ENCODE assay signal across 8 cellular contexts in genomic region chr14:102437997-102438922, GRCh38.
A peak's percentile ranks its signal among the peaks of the same experiment; 100 is the strongest.
DNase-seq lines count a peak whose midpoint lies in the region; ATAC-seq and TF ChIP-seq lines count a peak whose summit lies in the region.

No MANE protein-coding gene starts in this region.

- TF ChIP-seq EP300 in Ishikawa (IDR thresholded peaks at IDR 0.05; ENCODE audit: borderline replicate concordance), result no peak

- peak; percentile 83 for TF ChIP-seq RAD21 in Ishikawa (IDR thresholded peaks at IDR 0.05; ENCODE audit: low read depth)

- DNase-seq in DMS 273 treated with DMSO at 0.1 percent for 48 hours (lab: John Stamatoyannopoulos, UW) (peak; percentile 67), fibroblast of pulmonary artery (ENCODE audit: low read depth) (peak; percentile 86)
- peak; percentile 27 to 29 for DNase-seq in activated T-helper 1 cell treated with anti-CD3 and anti-CD28 coated beads, Interleukin-2, amount 50 U/mL, for 16 hours (ENCODE audit: low read depth in 1 of 2, low spot score in 1 of 2)
- peak; percentile 27 for DNase-seq in stimulated activated naive B cell treated with anti-CD40 and anti-IgM and Interleukin-4, amounts not matched to agents 10 μg/mL and 1 μg/mL and 100 μg/mL, for 72 hours

- H3K27me3 Mint-ChIP-seq in nephron (ENCODE audit: low read depth), result no peaks in the 10 kb centered on the region
- H3K27me3 Mint-ChIP-seq in stimulated activated naive B cell treated with anti-CD40 and anti-IgM and Interleukin-4, amounts not matched to agents 10 μg/mL and 1 μg/mL and 100 μg/mL, for 72 hours, result no peaks in the 10 kb centered on the region

- peak; percentile 78 to 87 for ATAC-seq in stimulated activated naive B cell treated with anti-CD40 and anti-IgM and Interleukin-4, amounts not matched to agents 10 μg/mL and 1 μg/mL and 100 μg/mL, for 72 hours (replicated peaks)
- ATAC-seq in GM21723 (IDR thresholded peaks at IDR 0.05; ENCODE audit: unreplicated experiment), result no peak

- H3K4me3 Mint-ChIP-seq in nephron, result peak overlapping the region; percentile 71 to 77 (median 71)
- peak overlapping the region in 1 of 2 donors; percentile 65 for H3K4me3 Mint-ChIP-seq in stimulated activated naive B cell treated with anti-CD40 and anti-IgM and Interleukin-4, amounts not matched to agents 10 μg/mL and 1 μg/mL and 100 μg/mL, for 72 hours

- no peaks in the 10 kb centered on the region for H3K9me3 Mint-ChIP-seq in nephron
- H3K9me3 Mint-ChIP-seq in stimulated activated naive B cell treated with anti-CD40 and anti-IgM and Interleukin-4, amounts not matched to agents 10 μg/mL and 1 μg/mL and 100 μg/mL, for 72 hours, result no peaks in the 10 kb centered on the region

- peaks cover 41% of the 10 kb centered on the region for H3K36me3 Mint-ChIP-seq in nephron (ENCODE audit: low read depth)
- H3K36me3 Mint-ChIP-seq in stimulated activated naive B cell treated with anti-CD40 and anti-IgM and Interleukin-4, amounts not matched to agents 10 μg/mL and 1 μg/mL and 100 μg/mL, for 72 hours, result peaks cover 15 to 27% of the 10 kb centered on the region in 2 donors

- H3K4me3 ChIP-seq in fibroblast of pulmonary artery (replicated peaks; ENCODE audit: low read depth, low read length), result peak overlapping the region; percentile 25

- H3K27ac Mint-ChIP-seq in nephron, result peak overlapping the region; percentile 40 to 68 (median 44)
- H3K27ac Mint-ChIP-seq in stimulated activated naive B cell treated with anti-CD40 and anti-IgM and Interleukin-4, amounts not matched to agents 10 μg/mL and 1 μg/mL and 100 μg/mL, for 72 hours, result no peak overlapping the region

- H3K4me1 Mint-ChIP-seq in nephron, result peaks cover 5% of the 10 kb centered on the region
- H3K4me1 Mint-ChIP-seq in stimulated activated naive B cell treated with anti-CD40 and anti-IgM and Interleukin-4, amounts not matched to agents 10 μg/mL and 1 μg/mL and 100 μg/mL, for 72 hours, result peaks cover 5 to 6% of the 10 kb centered on the region in 2 donors

- TF ChIP-seq CTCF in fibroblast of pulmonary artery (IDR thresholded peaks at IDR 0.05; ENCODE audit: low read length, missing control alignments), result peak; percentile 66
- TF ChIP-seq CTCF in nephron (IDR thresholded peaks at IDR 0.05; ENCODE audit: unreplicated experiment in 3 of 3), result peak; percentile 73 to 84 (median 75)

TF ChIP-seq in Ishikawa, 13 proteins besides CTCF, POLR2A, EP300 and RAD21:
- TF ChIP-seq NFIC (IDR thresholded peaks at IDR 0.05), result 0 out of 2 replicates have a peak, but pooled peaks have one; percentile 3
- no peak for TF ChIP-seq CEBPB (IDR thresholded peaks at IDR 0.05)
- peak; percentile 84 for TF ChIP-seq YY1 (IDR thresholded peaks at IDR 0.05; ENCODE audit: low read depth)
- TF ChIP-seq USF1 (IDR thresholded peaks at IDR 0.05), result no peak
- no peak for TF ChIP-seq CREB1 (IDR thresholded peaks at IDR 0.05; ENCODE audit: low read depth)
- TF ChIP-seq TEAD4 (IDR thresholded peaks at IDR 0.05), result no peak
- peak; percentile 45 for TF ChIP-seq MAX (IDR thresholded peaks at IDR 0.05)
- TF ChIP-seq ZBTB7A (IDR thresholded peaks at IDR 0.05; ENCODE audit: low read depth), result no peak
- no peak for TF ChIP-seq EGR1 (IDR thresholded peaks at IDR 0.05)

TF ChIP-seq in PFSK-1, 5 proteins besides CTCF, POLR2A, EP300 and RAD21:
- no peak for TF ChIP-seq REST (IDR thresholded peaks at IDR 0.05; ENCODE audit: insufficient read depth in 1 of 2, low read depth in 2 of 2, low read length in 2 of 2)
- TF ChIP-seq TAF1 (IDR thresholded peaks at IDR 0.05; ENCODE audit: borderline replicate concordance, insufficient read depth, low read length), result no peak
- peak; percentile 63 for TF ChIP-seq FOXP2 (optimal IDR thresholded peaks at IDR 0.05; ENCODE audit: borderline replicate concordance, extremely low read depth, extremely low read length, insufficient read depth)
- no peak for TF ChIP-seq POLR2AphosphoS5 (IDR thresholded peaks at IDR 0.05; ENCODE audit: low read depth, low read length)
- TF ChIP-seq SIN3A (IDR thresholded peaks at IDR 0.05; ENCODE audit: borderline replicate concordance, insufficient read depth, low read length), result no peak

Comparison
In these comparisons a context has a peak if more than half of its experiments do, and no peak if none do; other contexts are left out.
1. DNase-seq: peak in every context shown above with its lines; median percentile 86 in fibroblast of pulmonary artery; 67 in DMS 273 treated with DMSO at 0.1 percent for 48 hours; 28 in activated T-helper 1 cell treated with anti-CD3 and anti-CD28 coated beads, Interleukin-2, amount 50 U/mL, for 16 hours; 27 in stimulated activated naive B cell treated with anti-CD40 and anti-IgM and Interleukin-4, amounts not matched to agents 10 μg/mL and 1 μg/mL and 100 μg/mL, for 72 hours.